Comparison of ENCODE assay signal across 22 cellular contexts in the genomic region with DNA sequence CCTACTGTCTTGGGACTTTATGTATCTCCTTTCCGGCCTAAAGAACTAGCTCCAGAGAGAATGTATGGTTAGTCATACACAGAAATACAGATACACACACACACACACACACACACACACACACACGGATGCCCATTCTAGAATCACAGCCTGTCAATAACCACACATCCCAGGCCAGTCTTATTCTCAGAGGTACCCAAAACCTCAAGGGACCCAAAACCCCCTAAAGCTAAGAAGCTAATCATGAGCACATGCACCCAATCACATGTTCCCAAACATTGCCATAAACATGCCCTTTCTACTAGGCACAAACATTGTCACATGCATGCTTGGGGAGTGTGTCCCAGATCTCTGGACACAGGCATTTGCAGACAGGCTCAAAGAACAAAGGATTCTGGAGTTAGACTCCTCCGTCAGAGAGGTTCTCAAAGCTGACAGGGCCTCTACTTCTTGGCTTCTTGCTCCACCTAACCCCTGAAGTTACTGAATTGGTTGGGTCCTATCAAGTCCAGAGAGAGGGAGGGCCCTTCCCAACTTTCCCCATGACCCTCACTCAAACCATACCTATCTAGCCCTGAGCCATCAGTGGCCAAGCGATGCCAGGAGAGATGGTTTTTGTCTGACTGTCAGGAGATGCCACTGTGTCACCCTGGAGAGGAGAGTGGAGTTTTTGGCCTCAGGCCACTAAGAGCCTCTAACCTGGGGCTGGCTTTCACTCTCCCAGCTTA.
"Had no signal": no experiment of that assay in that cellular context is flagged by ENCODE, and none has a peak within 500 bp of the region (broad histone marks: within the 10 kb centered on the region; RNA-seq: fewer than 3 reads in every experiment).

No MANE protein-coding gene starts in this region.

- ATAC-seq: activated CD8-positive, alpha-beta T cell treated with anti-CD3 and anti-CD28 coated beads, Interleukin-2, amount 10 ng/mL, durations not matched to agents 7 days and 5 days; left lung; sciatic nerve; stimulated activated memory B cell treated with anti-CD40 and anti-IgM and Interleukin-4, amounts not matched to agents 10 μg/mL and 1 μg/mL and 100 μg/mL, for 72 hours had no signal

- H3K27me3 ChIP-seq: left lung, stomach, suprapubic skin, transverse colon, uterus had no signal

- H3K27ac ChIP-seq: hepatocyte, left lung, stomach, suprapubic skin, transverse colon, uterus had no signal

- H3K4me1 ChIP-seq: uterus had no signal

- H3K36me3 ChIP-seq: left lung, stomach, suprapubic skin, transverse colon, uterus had no signal

- H3K9me3 ChIP-seq: left lung, stomach, suprapubic skin, transverse colon, uterus had no signal

- DNase-seq: activated CD4-positive, alpha-beta T cell treated with anti-CD3 and anti-CD28 coated beads for 1 hour; activated CD4-positive, alpha-beta T cell treated with anti-CD3 and anti-CD28 coated beads, Interleukin-2, amount 50 U/mL, for 1 hour; activated CD8-positive, alpha-beta T cell treated with anti-CD3 and anti-CD28 coated beads, Interleukin-2, amount 10 ng/mL, durations not matched to agents 7 days and 5 days; activated naive CD4-positive, alpha-beta T cell treated with anti-CD3 and anti-CD28 coated beads for 36 hours; activated naive CD8-positive, alpha-beta T cell treated with anti-CD3 and anti-CD28 coated beads, Interleukin-2, amount 10 ng/mL, durations not matched to agents 7 days and 5 days; amniotic stem cell; effector CD8-positive, alpha-beta T cell; glutamatergic neuron; immature natural killer cell; left lung; nephron progenitor cell; small intestine; stimulated activated CD4-positive, alpha-beta T cell treated with anti-CD3 and anti-CD28 coated beads, Interleukin-15, amount 100 ng/mL, for 24 hours; stomach; T-helper 1 cell; T-helper 9 cell; transverse colon; uterus had no signal

- H3K4me3 ChIP-seq: hepatocyte, left lung, stomach, suprapubic skin, transverse colon, uterus had no signal
